16 cellular contexts compared by ENCODE assay signal in genomic region chr4:143517764-143518163, GRCh38. TPM values are rescaled to one million over a fixed set of nuclear protein-coding genes. Genes with fewer than 3 reads are reported as not detected.
DNase-seq lines count a peak whose midpoint lies in the region; ATAC-seq, FAIRE-seq and TF ChIP-seq lines count a peak whose summit lies in the region.
"Had no signal": no experiment of that assay in that cellular context is flagged by ENCODE, and none has a peak within 500 bp of the region (broad histone marks: within the 10 kb centered on the region; RNA-seq: fewer than 3 reads in every experiment).

No MANE protein-coding gene starts in this region.

- no peak overlapping the region for H4K5ac ChIP-seq in IMR-90 (ENCODE audit: low read depth, low read length)

- no peaks in the 10 kb centered on the region for H3K4me1 ChIP-seq in IMR-90 (ENCODE audit: control insufficient read depth, insufficient read depth, low read length)
- H3K4me1 ChIP-seq in K562 (replicated peaks in 1 of 2; ENCODE audit: control insufficient read depth in 2 of 2, insufficient read depth in 2 of 2, low read length in 2 of 2): peaks cover 0 to 8% of the 10 kb centered on the region in 2 experiments; a peak in 3 of 5 replicates
- peaks cover 44% of the 10 kb centered on the region for H3K4me1 ChIP-seq in upper lobe of right lung

- H3K4me3 Mint-ChIP-seq in stimulated activated naive CD8-positive, alpha-beta T cell treated with anti-CD3 and anti-CD28 coated beads, Interleukin-15, Interleukin-2, amounts not matched to agents 100 ng/mL and 50 ng/mL, for 24 hours: peak overlapping the region; percentile 97
- no peak overlapping the region for H3K4me3 Mint-ChIP-seq in stimulated activated naive CD8-positive, alpha-beta T cell treated with anti-CD3 and anti-CD28 coated beads, Interleukin-15, amount 100 ng/mL, for 72 hours

- H3K36me3 Mint-ChIP-seq in stimulated activated naive CD8-positive, alpha-beta T cell treated with anti-CD3 and anti-CD28 coated beads, Interleukin-15, Interleukin-2, amounts not matched to agents 100 ng/mL and 50 ng/mL, for 24 hours (ENCODE audit: low read depth): peaks cover 64% of the 10 kb centered on the region

- H2AFZ ChIP-seq in IMR-90 (replicated peaks; ENCODE audit: low read length, poor library complexity) (no peak overlapping the region), K562 (ENCODE audit: low read depth, low read length) (no peak overlapping the region)

- no peak overlapping the region for H3K27ac Mint-ChIP-seq in stimulated activated naive CD8-positive, alpha-beta T cell treated with anti-CD3 and anti-CD28 coated beads, Interleukin-15, Interleukin-2, amounts not matched to agents 100 ng/mL and 50 ng/mL, for 24 hours
- H3K27ac Mint-ChIP-seq in stimulated activated naive CD8-positive, alpha-beta T cell treated with anti-CD3 and anti-CD28 coated beads, Interleukin-15, amount 100 ng/mL, for 72 hours: no peak overlapping the region

- H3K23ac ChIP-seq in IMR-90 (ENCODE audit: low read depth, low read length): peak overlapping the region; percentile 50; the same call in 1 of the 2 replicates

- H3K9ac ChIP-seq in IMR-90 (ENCODE audit: low read depth, low read length): no peak overlapping the region
- no peak overlapping the region for H3K9ac ChIP-seq in K562 (ENCODE audit: insufficient read depth in 1 of 2, low read depth in 2 of 2, low read length in 2 of 2)

- dilution Hi-C loops in IMR-90 (cut with HindIII; ENCODE audit: low sequenced_read_pairs, unreplicated experiment): no loop called here

- no peak overlapping the region for H3K4me3 ChIP-seq in IMR-90 (ENCODE audit: insufficient read depth, low read depth, low read length)
- H3K4me3 ChIP-seq in K562: no peak overlapping the region
- peak overlapping the region; percentile 82 for H3K4me3 ChIP-seq in upper lobe of right lung

- H4K20me1 ChIP-seq in IMR-90 (ENCODE audit: insufficient read depth, low read length) (peaks cover 28% of the 10 kb centered on the region), K562 (replicated peaks; ENCODE audit: control insufficient read depth, insufficient read depth, low read length) (peaks cover 11% of the 10 kb centered on the region)

- H3K79me1 ChIP-seq in IMR-90 (ENCODE audit: low read depth in 1 of 2, low read length in 2 of 2): peaks cover 12 to 25% of the 10 kb centered on the region in 2 experiments; a peak in 3 of 4 replicates

- TF ChIP-seq EP300 in K562 (IDR thresholded peaks at IDR 0.05; ENCODE audit: low read length): no peak

- BruUV-seq in IMR-90 (replicated peaks; lab: Mats Ljungman, UMichigan) (no TSS peak), K562 (replicated peaks; lab: Mats Ljungman, UMichigan) (no TSS peak)

- H2BK120ac ChIP-seq in IMR-90 (ENCODE audit: low read depth, low read length): no peak overlapping the region

- no peaks in the 10 kb centered on the region for H3K9me3 ChIP-seq in IMR-90 (ENCODE audit: control insufficient read depth, insufficient read depth, low read length)
- no peaks in the 10 kb centered on the region for H3K9me3 ChIP-seq in K562 (replicated peaks; ENCODE audit: control insufficient read depth, insufficient read depth, low read depth, low read length)
- no peaks in the 10 kb centered on the region for H3K9me3 ChIP-seq in upper lobe of right lung

- in situ Hi-C loops in IMR-90 (cut with MboI; ENCODE audit: low sequenced_read_pairs) (no loop called here), K562 (cut with MboI) (no loop called here)

- H3K27me3 Mint-ChIP-seq in stimulated activated naive CD8-positive, alpha-beta T cell treated with anti-CD3 and anti-CD28 coated beads, Interleukin-15, Interleukin-2, amounts not matched to agents 100 ng/mL and 50 ng/mL, for 24 hours: no peaks in the 10 kb centered on the region
- no peaks in the 10 kb centered on the region for H3K27me3 Mint-ChIP-seq in stimulated activated naive CD8-positive, alpha-beta T cell treated with anti-CD3 and anti-CD28 coated beads, Interleukin-15, amount 100 ng/mL, for 72 hours

- no peak overlapping the region for H2AK5ac ChIP-seq in IMR-90 (ENCODE audit: low read depth, low read length)

- peaks cover 90% of the 10 kb centered on the region for H3K79me2 ChIP-seq in K562 (ENCODE audit: control insufficient read depth, insufficient read depth, low read length)

- H3K4me2 ChIP-seq in IMR-90 (ENCODE audit: low read depth, low read length) (no peak overlapping the region), K562 (ENCODE audit: insufficient read depth, low read length) (no peak overlapping the region)

- H4K8ac ChIP-seq in IMR-90 (ENCODE audit: low read depth in 2 of 2, low read length in 2 of 2): no peak overlapping the region

- peaks cover 67% of the 10 kb centered on the region for H3K4me1 Mint-ChIP-seq in stimulated activated naive CD8-positive, alpha-beta T cell treated with anti-CD3 and anti-CD28 coated beads, Interleukin-15, Interleukin-2, amounts not matched to agents 100 ng/mL and 50 ng/mL, for 24 hours (ENCODE audit: low read depth)
- H3K4me1 Mint-ChIP-seq in stimulated activated naive CD8-positive, alpha-beta T cell treated with anti-CD3 and anti-CD28 coated beads, Interleukin-15, amount 100 ng/mL, for 72 hours: peaks cover 50% of the 10 kb centered on the region

- H3K9me1 ChIP-seq in IMR-90 (ENCODE audit: insufficient read depth, low read length) (no peaks in the 10 kb centered on the region), K562 (ENCODE audit: control insufficient read depth, insufficient read depth, low read length) (no peaks in the 10 kb centered on the region)

- H3K14ac ChIP-seq in IMR-90 (replicated peaks; ENCODE audit: low read depth, low read length): no peak overlapping the region

- H2BK15ac ChIP-seq in IMR-90 (ENCODE audit: low read depth, low read length): no peak overlapping the region

- H2BK5ac ChIP-seq in IMR-90 (ENCODE audit: low read depth, low read length, poor library complexity, severe bottlenecking): no peak overlapping the region

- TF ChIP-seq CTCF in IMR-90 (conservative IDR thresholded peaks at IDR 0.05; ENCODE audit: low read depth, low read length): no peak
- TF ChIP-seq CTCF in K562 (IDR thresholded peaks at IDR 0.05 in 2 of 3, conservative IDR thresholded peaks at IDR 0.05 in 1 of 3; ENCODE audit: insufficient read depth in 2 of 3, low read depth in 1 of 3, low read length in 3 of 3): no peak
- TF ChIP-seq CTCF in upper lobe of right lung (IDR thresholded peaks at IDR 0.05): no peak

- TF ChIP-seq RAD21 in IMR-90 (IDR thresholded peaks at IDR 0.05; ENCODE audit: low read length) (no peak), K562 (CRISPR knock-in tag; conservative IDR thresholded peaks at IDR 0.05 in 1 of 2, IDR thresholded peaks at IDR 0.05 in 1 of 2) (no peak)

- no peaks in the 10 kb centered on the region for H3K9me3 Mint-ChIP-seq in stimulated activated naive CD8-positive, alpha-beta T cell treated with anti-CD3 and anti-CD28 coated beads, Interleukin-15, Interleukin-2, amounts not matched to agents 100 ng/mL and 50 ng/mL, for 24 hours
- H3K9me3 Mint-ChIP-seq in stimulated activated naive CD8-positive, alpha-beta T cell treated with anti-CD3 and anti-CD28 coated beads, Interleukin-15, amount 100 ng/mL, for 72 hours: no peaks in the 10 kb centered on the region

- no peak overlapping the region for H2AK9ac ChIP-seq in IMR-90 (replicated peaks; ENCODE audit: low read depth, low read length, poor library complexity)

- peaks cover 12% of the 10 kb centered on the region for H3K36me3 ChIP-seq in IMR-90 (ENCODE audit: control insufficient read depth, insufficient read depth, low read length)
- peaks cover 64% of the 10 kb centered on the region for H3K36me3 ChIP-seq in K562 (ENCODE audit: control insufficient read depth, insufficient read depth, low read length)
- peaks cover 55% of the 10 kb centered on the region for H3K36me3 ChIP-seq in upper lobe of right lung

- ATAC-seq in stimulated activated naive CD8-positive, alpha-beta T cell treated with anti-CD3 and anti-CD28 coated beads, Interleukin-15, amount 100 ng/mL, for 72 hours: no peak
- ATAC-seq in IMR-90 (ENCODE audit: low read depth) (no peak), K562 (no peak), upper lobe of right lung (no peak), GM18867 (IDR thresholded peaks at IDR 0.05; ENCODE audit: unreplicated experiment) (no peak), HG03196 (IDR thresholded peaks at IDR 0.05; ENCODE audit: unreplicated experiment) (no peak)

- H3K56ac ChIP-seq in IMR-90 (ENCODE audit: extremely low read depth, insufficient read depth, low read length): no peak overlapping the region

- no CpG with 5 or more reads among the region's 2 CpGs for WGBS in IMR-90 (ENCODE audit: extremely low coverage in 2 of 2, insufficient read length in 1 of 2), 2 experiments
- WGBS in K562 (ENCODE audit: insufficient coverage, low coverage, missing lambda C conversion rate): 87% methylated on average over 2 of the region's 2 CpGs

- FAIRE-seq in K562 (lab: Jason Lieb, UNC): no peak
- FAIRE-seq: GM19239 had no signal

- intact Hi-C loops in IMR-90 (cut with micrococcal nuclease) (no loop called here), K562 (cut with micrococcal nuclease) (loop anchor here (10.0 kb wide), 1 partner anchor 617 kb away; no protein-coding TSS in a partner anchor), upper lobe of right lung (cut with DNase I) (no loop called here)

- CTCF ChIA-PET in IMR-90 (lab: Yijun Ruan, JAX) (no interaction called here), K562 (lab: Yijun Ruan, JAX; ENCODE audit: low intra/inter-chr PET ratio) (no interaction called here)

- no peak overlapping the region for H4K91ac ChIP-seq in IMR-90 (ENCODE audit: insufficient read depth, low read depth, low read length)

- H2BK20ac ChIP-seq in IMR-90 (ENCODE audit: low read depth, low read length): no peak overlapping the region

- POLR2A ChIA-PET in IMR-90 (lab: Charles Lee; ENCODE audit: unreplicated experiment): no interaction called here
- POLR2A ChIA-PET in K562 (lab: Yijun Ruan, JAX): no interaction called here

- H3K27ac ChIP-seq in IMR-90 (ENCODE audit: insufficient read depth, low read length) (no peak overlapping the region), K562 (ENCODE audit: extremely low read depth, low read depth, low read length) (peak overlapping the region; percentile 16; the same call in 1 of the 3 replicates), upper lobe of right lung (no peak overlapping the region)

- H3K4ac ChIP-seq in IMR-90 (ENCODE audit: low read depth, low read length): no peak overlapping the region

- TF ChIP-seq POLR2A in IMR-90 (IDR thresholded peaks at IDR 0.05; ENCODE audit: low read depth, low read length) (no peak), K562 (conservative IDR thresholded peaks at IDR 0.05) (no peak)

- no peak overlapping the region for H3K18ac ChIP-seq in IMR-90 (ENCODE audit: low read depth, low read length)

- no peak for DNase-seq in stimulated activated naive CD8-positive, alpha-beta T cell treated with anti-CD3 and anti-CD28 coated beads, Interleukin-15, amount 100 ng/mL, for 72 hours
- DNase-seq in IMR-90 (no peak), K562 (ENCODE audit: extremely low read depth in 1 of 4, low spot score in 3 of 4) (no peak), upper lobe of right lung (no peak), DMS 273 (lab: John Stamatoyannopoulos, UW; ENCODE audit: unreplicated experiment) (no peak)
- DNase-seq: ACHN; AML-193; CD4-positive, alpha-beta memory T cell; GDM1; Kasumi-1; NCI-H1105 treated with DMSO at 0.1 percent for 48 hours; NCI-H1694 treated with DMSO at 0.1 percent for 48 hours had no signal

- H3K27me3 ChIP-seq in IMR-90 (ENCODE audit: control insufficient read depth, insufficient read depth, low read length) (no peaks in the 10 kb centered on the region), K562 (ENCODE audit: control insufficient read depth in 2 of 2, insufficient read depth in 2 of 2, low read length in 2 of 2) (no peaks in the 10 kb centered on the region), upper lobe of right lung (no peaks in the 10 kb centered on the region)

RNA-seq across cellular contexts. Expression of gene SMARCA5, which starts 4.3 kb away (rescaled TPM):
- 14.7 and 28.6 TPM in 2 replicates for total RNA-seq in IMR-90 (2012; rRNA removed)
- polyA plus RNA-seq in IMR-90 (2012; rRNA removed): 8.6 and 11.5 TPM in 2 replicates
- 2.9 and 3.6 TPM in 2 replicates for polyA plus RNA-seq in IMR-90 (2012; cell fraction: cytosol; rRNA removed)
- polyA plus RNA-seq in IMR-90 (2012; cell fraction: nucleus; rRNA removed; ENCODE audit: low replicate concordance): 4.7 and 9.8 TPM in 2 replicates
- 19.4 and 76.5 TPM in 2 replicates for total RNA-seq in K562 (2011; cell fraction: chromatin; rRNA removed; ENCODE audit: low replicate concordance)
- 6.5 and 9.9 TPM in 2 replicates for total RNA-seq in K562 (2011; cell fraction: nucleolus; rRNA removed)
- total RNA-seq in K562 (2011; cell fraction: nucleoplasm; rRNA removed): 15.4 and 27.3 TPM in 2 replicates
- 32.1 and 34.6 TPM in 2 replicates for total RNA-seq in K562 (2014; rRNA removed)
- total RNA-seq in K562 (2014; rRNA removed; fragmentation: Illumina TruSeq; extraction: Trizol): 57.8 and 61.6 TPM in 2 replicates
- 48.0 and 50.4 TPM in 2 replicates for total RNA-seq in K562 (2015; rRNA removed; fragmentation: Illumina TruSeq; extraction: Trizol)
- total RNA-seq in K562 (2021): 43.3 and 46.1 TPM in 2 replicates
- 18.2 and 25.8 TPM in 2 replicates for polyA plus RNA-seq in K562 (2011; rRNA removed)
- 6.8 and 8.0 TPM in 2 replicates for polyA plus RNA-seq in K562 (2011; cell fraction: cytosol; rRNA removed)
- 9.8 and 10.1 TPM in 2 replicates for polyA plus RNA-seq in K562 (2011; cell fraction: nucleus; rRNA removed)
- polyA plus RNA-seq in K562 (2012): 31.0 and 55.8 TPM in 2 replicates
- 35.1 and 39.7 TPM in 2 replicates for polyA plus RNA-seq in K562 (2014; fragmentation: Illumina TruSeq; extraction: Trizol)
- polyA plus RNA-seq in K562 (2014; fragmentation: Nextera tagmentation; extraction: Ambion mirVana): 10 to 100 TPM; 21.6 to 23.1 TPM
- polyA plus RNA-seq in K562 (2014; rRNA removed): 26.5 and 31.6 TPM in 2 replicates
- polyA minus RNA-seq in K562 (2011; rRNA and poly(A)+ RNA removed): 55.9 and 65.5 TPM in 2 replicates
- 23.4 and 27.0 TPM in 2 replicates for polyA minus RNA-seq in K562 (2011; cell fraction: cytosol; rRNA and poly(A)+ RNA removed)
- 21.0 and 37.7 TPM in 2 replicates for polyA minus RNA-seq in K562 (2011; cell fraction: nucleus; rRNA and poly(A)+ RNA removed)
- total RNA-seq in upper lobe of right lung: 61.5 TPM
